Comparison of ENCODE assay signal across 2 cellular contexts in the genomic region with DNA sequence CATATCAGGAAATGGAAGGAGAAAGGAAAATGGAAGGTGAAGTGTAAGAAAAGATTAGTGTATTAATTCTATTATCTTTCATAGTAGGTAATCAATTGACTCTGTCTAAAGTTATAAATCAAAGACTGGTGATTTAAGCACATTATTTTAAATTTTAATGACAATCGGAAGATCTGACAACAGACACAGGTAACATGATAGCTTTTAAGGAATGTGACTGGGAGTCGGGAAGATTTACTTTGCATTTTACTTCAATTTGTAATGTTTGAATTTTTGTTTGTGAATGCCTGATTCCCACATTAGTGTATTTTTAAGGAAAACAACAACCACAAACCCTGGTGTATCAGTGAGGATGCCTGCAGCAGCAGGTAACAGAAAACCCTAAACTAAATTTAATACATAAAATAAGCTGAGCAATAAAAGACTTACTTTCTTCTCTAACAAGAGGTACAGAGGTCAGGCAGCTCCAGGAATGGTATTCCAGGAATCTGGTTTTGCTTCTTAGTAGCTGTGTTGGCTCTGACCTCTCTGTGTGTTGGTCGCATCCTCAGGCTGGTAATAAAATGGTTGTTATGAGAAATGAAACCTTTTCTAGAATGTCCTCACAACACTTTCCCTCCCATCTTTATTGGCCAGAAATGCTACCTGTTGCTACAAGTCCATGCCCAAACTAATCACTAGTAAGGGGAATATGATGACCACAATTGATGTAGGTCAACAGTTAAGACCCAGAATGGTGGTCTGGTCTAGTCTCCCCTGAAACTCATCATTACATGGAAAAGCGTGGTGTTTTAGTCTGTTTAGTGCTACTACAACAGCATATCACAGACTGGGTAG.
TF ChIP-seq lines count a peak whose summit lies in the region.

No MANE protein-coding gene starts in this region.

TF ChIP-seq in IMR-90, 13 proteins besides CTCF, POLR2A, EP300 and RAD21:
- TF ChIP-seq, protein P1, sequence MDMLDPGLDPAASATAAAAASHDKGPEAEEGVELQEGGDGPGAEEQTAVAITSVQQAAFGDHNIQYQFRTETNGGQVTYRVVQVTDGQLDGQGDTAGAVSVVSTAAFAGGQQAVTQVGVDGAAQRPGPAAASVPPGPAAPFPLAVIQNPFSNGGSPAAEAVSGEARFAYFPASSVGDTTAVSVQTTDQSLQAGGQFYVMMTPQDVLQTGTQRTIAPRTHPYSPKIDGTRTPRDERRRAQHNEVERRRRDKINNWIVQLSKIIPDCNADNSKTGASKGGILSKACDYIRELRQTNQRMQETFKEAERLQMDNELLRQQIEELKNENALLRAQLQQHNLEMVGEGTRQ (IDR thresholded peaks at IDR 0.05; ENCODE audit: low read depth, low read length), result no peak
- TF ChIP-seq CEBPB (IDR thresholded peaks at IDR 0.05; ENCODE audit: low read depth, low read length) (no peak), MAFK (IDR thresholded peaks at IDR 0.05; ENCODE audit: low read depth, low read length) (no peak), RCOR1 (IDR thresholded peaks at IDR 0.05; ENCODE audit: insufficient replicate concordance, low read length) (no peak), CHD1 (IDR thresholded peaks at IDR 0.05; ENCODE audit: low read depth, low read length) (no peak), MXI1 (IDR thresholded peaks at IDR 0.05; ENCODE audit: borderline replicate concordance, low read depth, low read length) (no peak), BHLHE40 (IDR thresholded peaks at IDR 0.05; ENCODE audit: low read depth, low read length) (no peak), FOS (IDR thresholded peaks at IDR 0.05; ENCODE audit: low read depth, low read length) (no peak), MAZ (IDR thresholded peaks at IDR 0.05; ENCODE audit: borderline replicate concordance, low read depth, low read length) (no peak), NFE2L2 (IDR thresholded peaks at IDR 0.05; ENCODE audit: low read depth, low read length) (no peak), SMC3 (IDR thresholded peaks at IDR 0.05; ENCODE audit: low read depth, low read length) (no peak), RFX5 (IDR thresholded peaks at IDR 0.05; ENCODE audit: low read depth, low read length) (no peak)
- TF ChIP-seq, protein P2, sequence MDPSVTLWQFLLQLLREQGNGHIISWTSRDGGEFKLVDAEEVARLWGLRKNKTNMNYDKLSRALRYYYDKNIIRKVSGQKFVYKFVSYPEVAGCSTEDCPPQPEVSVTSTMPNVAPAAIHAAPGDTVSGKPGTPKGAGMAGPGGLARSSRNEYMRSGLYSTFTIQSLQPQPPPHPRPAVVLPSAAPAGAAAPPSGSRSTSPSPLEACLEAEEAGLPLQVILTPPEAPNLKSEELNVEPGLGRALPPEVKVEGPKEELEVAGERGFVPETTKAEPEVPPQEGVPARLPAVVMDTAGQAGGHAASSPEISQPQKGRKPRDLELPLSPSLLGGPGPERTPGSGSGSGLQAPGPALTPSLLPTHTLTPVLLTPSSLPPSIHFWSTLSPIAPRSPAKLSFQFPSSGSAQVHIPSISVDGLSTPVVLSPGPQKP (IDR thresholded peaks at IDR 0.05; ENCODE audit: borderline replicate concordance, low read depth, low read length), result no peak
TF ChIP-seq in IMR-90: peak in this region for 0.

TF ChIP-seq in endothelial cell of umbilical vein, 7 proteins besides CTCF, POLR2A, EP300 and RAD21:
- no peak for TF ChIP-seq GATA2 (IDR thresholded peaks at IDR 0.05; ENCODE audit: insufficient read depth, insufficient read length, low read depth, low read length)
- TF ChIP-seq EZH2 (IDR thresholded peaks at IDR 0.05; ENCODE audit: borderline replicate concordance, low read depth, low read length, severe bottlenecking), result no peak
- no peak for TF ChIP-seq POLR2AphosphoS5 (IDR thresholded peaks at IDR 0.05; ENCODE audit: insufficient read depth, low read depth, low read length)
- TF ChIP-seq MYC (IDR thresholded peaks at IDR 0.05; ENCODE audit: low read depth, low read length), result no peak
- TF ChIP-seq JUN (IDR thresholded peaks at IDR 0.05; ENCODE audit: borderline replicate concordance, insufficient read depth, insufficient read length, low read depth), result no peak
- TF ChIP-seq FOS (IDR thresholded peaks at IDR 0.05; ENCODE audit: borderline replicate concordance, insufficient read depth, low read length), result no peak
- TF ChIP-seq, protein P3, sequence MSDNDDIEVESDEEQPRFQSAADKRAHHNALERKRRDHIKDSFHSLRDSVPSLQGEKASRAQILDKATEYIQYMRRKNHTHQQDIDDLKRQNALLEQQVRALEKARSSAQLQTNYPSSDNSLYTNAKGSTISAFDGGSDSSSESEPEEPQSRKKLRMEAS (IDR thresholded peaks at IDR 0.05; ENCODE audit: insufficient read depth, insufficient read length), result no peak
